ENCODE assay signal across 11 cellular contexts in genomic region chr1:160109686-160110085, GRCh38. TPM values are rescaled to one million over a fixed set of nuclear protein-coding genes. Genes with fewer than 3 reads are reported as not detected.
DNase-seq lines count a peak whose midpoint lies in the region; TF ChIP-seq lines count a peak whose summit lies in the region.
"Had no signal": no experiment of that assay in that cellular context is flagged by ENCODE, and none has a peak within 500 bp of the region (broad histone marks: within the 10 kb centered on the region; RNA-seq: fewer than 3 reads in every experiment).

No MANE protein-coding gene starts in this region.

- peak overlapping the region; percentile 72 for H3K27ac ChIP-seq in HUES48 (ENCODE audit: low read depth, low read length)
- H3K27ac ChIP-seq in breast epithelium, result peak overlapping the region; percentile 7 to 25
- H3K27ac ChIP-seq: KMS-11 had no signal

- intact Hi-C loops in breast epithelium (cut with DNase I; ENCODE audit: low total_unique reads), result no loop called here

- H3K27me3 Mint-ChIP-seq in nephron progenitor cell (ENCODE audit: low read depth, poor library complexity), result peaks cover 14% of the 10 kb centered on the region

- DNase-seq in DMS53 (lab: John Stamatoyannopoulos, UW) (peak; percentile 57), breast epithelium (ENCODE audit: low spot score in 2 of 2) (no peak), nephron progenitor cell (no peak), CD1c-positive myeloid dendritic cell (ENCODE audit: extremely low spot score) (no peak), foreskin melanocyte (no peak)
- DNase-seq in stimulated activated CD8-positive, alpha-beta memory T cell treated with anti-CD3 and anti-CD28 coated beads, Interleukin-4, amount 100 ng/mL, for 48 hours, result no peak

- peak overlapping the region; percentile 77 for H3K27ac Mint-ChIP-seq in nephron progenitor cell
- H3K27ac Mint-ChIP-seq: CD4-positive, alpha-beta T cell had no signal

- no peak overlapping the region for H3K9ac ChIP-seq in HUES48 (ENCODE audit: low read depth, low read length)
- H3K9ac ChIP-seq: KMS-11 had no signal

- no peaks in the 10 kb centered on the region for H3K9me3 Mint-ChIP-seq in nephron progenitor cell
- H3K9me3 Mint-ChIP-seq: CD4-positive, alpha-beta T cell had no signal

- no peak for TF ChIP-seq CTCF in breast epithelium (IDR thresholded peaks at IDR 0.05)
- no peak for TF ChIP-seq CTCF in nephron progenitor cell (IDR thresholded peaks at IDR 0.05)

- H3K4me1 ChIP-seq in HUES48 (ENCODE audit: control insufficient read depth, insufficient read depth, low read length) (peaks cover 37% of the 10 kb centered on the region), breast epithelium (no peaks in the 10 kb centered on the region)

- no peaks in the 10 kb centered on the region for H3K36me3 Mint-ChIP-seq in nephron progenitor cell (ENCODE audit: low read depth)

- no peaks in the 10 kb centered on the region for H3K9me3 ChIP-seq in HUES48 (ENCODE audit: control insufficient read depth, insufficient read depth, low read length)
- no peaks in the 10 kb centered on the region for H3K9me3 ChIP-seq in breast epithelium

- H3K4me3 Mint-ChIP-seq in nephron progenitor cell, result no peak overlapping the region
- H3K4me3 Mint-ChIP-seq: CD4-positive, alpha-beta T cell had no signal

- TF ChIP-seq POLR2A in breast epithelium (IDR thresholded peaks at IDR 0.05), result no peak

- H3K36me3 ChIP-seq in HUES48 (ENCODE audit: control insufficient read depth, insufficient read depth, low read length) (no peaks in the 10 kb centered on the region), breast epithelium (no peaks in the 10 kb centered on the region)

- H3K4me3 ChIP-seq in HUES48 (ENCODE audit: low read depth, low read length), result no peak overlapping the region
- no peak overlapping the region for H3K4me3 ChIP-seq in breast epithelium

- peaks cover 79% of the 10 kb centered on the region for H3K4me1 Mint-ChIP-seq in nephron progenitor cell

- H3K27me3 ChIP-seq in HUES48 (ENCODE audit: control insufficient read depth, insufficient read depth, low read length), result no peaks in the 10 kb centered on the region
- no peaks in the 10 kb centered on the region for H3K27me3 ChIP-seq in breast epithelium

RNA-seq across cellular contexts. Expression of gene ATP1A2, which starts 5.9 kb away (rescaled TPM):
- total RNA-seq in breast epithelium, result 100 to 1,000 TPM in 1 of 3 donors, 1 to 10 TPM in 2; 3.9 to 229 (median 6.4) TPM
- total RNA-seq: Calu3; CD4-positive, alpha-beta T cell; H4 had no signal

RNA-seq across cellular contexts. Expression of gene IGSF8, which starts 11.3 kb away (rescaled TPM):
- total RNA-seq in breast epithelium, result 10 to 100 TPM; 21.0 to 35.7 (median 24.5) TPM

RNA-seq across cellular contexts. Expression of gene KCNJ9, which starts 28.3 kb away (rescaled TPM):
- not detected for total RNA-seq in breast epithelium
- total RNA-seq: Calu3; CD4-positive, alpha-beta T cell; H4 had no signal

RNA-seq across cellular contexts. Expression of gene KCNJ10, which starts 39.7 kb away (rescaled TPM):
- total RNA-seq in breast epithelium, result under 1 TPM in 1 of 3 donors, not detected in 2; 0.15 TPM
- total RNA-seq: Calu3; CD4-positive, alpha-beta T cell; H4 had no signal

RNA-seq across cellular contexts. Expression of gene ATP1A4, which starts 41.7 kb away (rescaled TPM):
- total RNA-seq in breast epithelium, result 1 to 10 TPM in 1 of 3 donors, not detected in 2; 4.5 TPM
- total RNA-seq: Calu3, H4 had no signal
